17 cellular contexts compared by ENCODE assay signal in genomic region chr9:113535756-113536155, GRCh38.
DNase-seq lines count a peak whose midpoint lies in the region; ATAC-seq and TF ChIP-seq lines count a peak whose summit lies in the region.
"Had no signal": no experiment of that assay in that cellular context is flagged by ENCODE, and none has a peak within 500 bp of the region (broad histone marks: within the 10 kb centered on the region; RNA-seq: fewer than 3 reads in every experiment).

No MANE protein-coding gene starts in this region.

- H3K4me1 ChIP-seq in BLaER1 treated with 17β-estradiol and CSF1 and Interleukin-3, amounts not matched to agents 10 nM and 100 nM = peaks cover 27 to 39% (median 32%) of the 10 kb centered on the region in 10 experiments
- peaks cover 78% of the 10 kb centered on the region for H3K4me1 ChIP-seq in left ventricle myocardium inferior
- H3K4me1 ChIP-seq: body of pancreas had no signal

- no peak overlapping the region for H3K4me3 ChIP-seq in BLaER1 treated with 17β-estradiol and CSF1 and Interleukin-3, amounts not matched to agents 10 nM and 100 nM
- H3K4me3 ChIP-seq in left ventricle myocardium inferior = no peak overlapping the region
- H3K4me3 ChIP-seq: body of pancreas, GM23338, K562 had no signal

- TF ChIP-seq CTCF in left ventricle myocardium inferior (IDR thresholded peaks at IDR 0.05; ENCODE audit: borderline replicate concordance) = no peak

- no peaks in the 10 kb centered on the region for H3K36me3 ChIP-seq in BLaER1 treated with 17β-estradiol and CSF1 and Interleukin-3, amounts not matched to agents 10 nM and 100 nM
- peaks cover 39% of the 10 kb centered on the region for H3K36me3 ChIP-seq in left ventricle myocardium inferior

- POLR2A ChIA-PET in HEK293T (lab: Yijun Ruan, JAX) = no interaction called here

- H4K20me1 ChIP-seq in BLaER1 treated with 17β-estradiol and CSF1 and Interleukin-3, amounts not matched to agents 10 nM and 100 nM = no peaks in the 10 kb centered on the region

- ATAC-seq in sciatic nerve = peak; percentile 6
- no peak for ATAC-seq in HG03097 (IDR thresholded peaks at IDR 0.05; ENCODE audit: low FRiP score, unreplicated experiment)
- no peak for ATAC-seq in HG02571 (IDR thresholded peaks at IDR 0.05; ENCODE audit: unreplicated experiment)
- ATAC-seq: stimulated activated naive CD8-positive, alpha-beta T cell treated with anti-CD3 and anti-CD28 coated beads, Interleukin-15, amount 100 ng/mL, for 72 hours had no signal

- intact Hi-C loops in left ventricle myocardium inferior (cut with micrococcal nuclease) = no loop called here
- intact Hi-C loops in sciatic nerve (cut with DNase I) = no loop called here

- H3K27me3 ChIP-seq in BLaER1 treated with 17β-estradiol and CSF1 and Interleukin-3, amounts not matched to agents 10 nM and 100 nM = no peaks in the 10 kb centered on the region
- no peaks in the 10 kb centered on the region for H3K27me3 ChIP-seq in left ventricle myocardium inferior (ENCODE audit: low read depth)
- H3K27me3 ChIP-seq: body of pancreas had no signal

- DNase-seq in left ventricle myocardium inferior (no peak), sciatic nerve (ENCODE audit: low spot score) (peak; percentile 27), HEK293T (ENCODE audit: extremely low spot score) (no peak), NCI-H1694 (lab: John Stamatoyannopoulos, UW) (no peak)
- DNase-seq: activated T-cell treated with anti-CD3 and anti-CD28 coated beads, Interleukin-2, amount 50 U/mL, for 48 hours; COR-L47; kidney glomerular epithelial cell; naive B cell; OCI-M1; stimulated activated naive CD8-positive, alpha-beta T cell treated with anti-CD3 and anti-CD28 coated beads, Interleukin-15, amount 100 ng/mL, for 72 hours had no signal

- peak overlapping the region in 8 of 11 experiments; percentile 8 to 56 (median 22); a peak in 9 of 22 replicates for H3K27ac ChIP-seq in BLaER1 treated with 17β-estradiol and CSF1 and Interleukin-3, amounts not matched to agents 10 nM and 100 nM
- H3K27ac ChIP-seq in angular gyrus (ENCODE audit: low read depth, low read length) = peak overlapping the region; percentile 95
- H3K27ac ChIP-seq in left ventricle myocardium inferior (replicated peaks) = peak overlapping the region; percentile 94
- H3K27ac ChIP-seq: body of pancreas had no signal

- H3K9ac ChIP-seq in BLaER1 treated with 17β-estradiol and CSF1 and Interleukin-3, amounts not matched to agents 10 nM and 100 nM = peak overlapping the region in 4 of 11 experiments; percentile 1 to 47 (median 44); a peak in 5 of 22 replicates

- H3K9me3 ChIP-seq in BLaER1 treated with 17β-estradiol and CSF1 and Interleukin-3, amounts not matched to agents 10 nM and 100 nM (replicated peaks in 1 of 11) = no peaks in the 10 kb centered on the region
- H3K9me3 ChIP-seq in left ventricle myocardium inferior (replicated peaks) = no peaks in the 10 kb centered on the region
- H3K9me3 ChIP-seq: body of pancreas had no signal

- H3K4me2 ChIP-seq in BLaER1 treated with 17β-estradiol and CSF1 and Interleukin-3, amounts not matched to agents 10 nM and 100 nM = peak overlapping the region; percentile 57 to 81 (median 68)
- H3K4me2 ChIP-seq: GM23338 had no signal

- CTCF ChIA-PET in HEK293T (lab: Yijun Ruan, JAX) = interaction anchor here (1.0 kb wide), 1 partner anchor 56 kb away, joined by 5 read pairs; no protein-coding TSS in a partner anchor

TF ChIP-seq in HEK293T, 16 proteins besides CTCF, POLR2A, EP300 and RAD21:
- TF ChIP-seq TARDBP (IDR thresholded peaks at IDR 0.05) = no peak
- TF ChIP-seq SUZ12 (IDR thresholded peaks at IDR 0.05) = no peak
- TF ChIP-seq FOXK2 (IDR thresholded peaks at IDR 0.05) = no peak
- TF ChIP-seq FOXM1 (IDR thresholded peaks at IDR 0.05; ENCODE audit: borderline replicate concordance) = no peak
- no peak for TF ChIP-seq CTBP1 (IDR thresholded peaks at IDR 0.05; ENCODE audit: borderline replicate concordance)
- TF ChIP-seq L3MBTL2 (conservative IDR thresholded peaks at IDR 0.05) = no peak
- TF ChIP-seq ARNT (IDR thresholded peaks at IDR 0.05) = no peak
- TF ChIP-seq LEF1 (IDR thresholded peaks at IDR 0.05; ENCODE audit: borderline replicate concordance) = no peak
- TF ChIP-seq HDGF (IDR thresholded peaks at IDR 0.05; ENCODE audit: borderline replicate concordance) = no peak
- TF ChIP-seq NFRKB (IDR thresholded peaks at IDR 0.05) = no peak
- TF ChIP-seq ZNF384 (IDR thresholded peaks at IDR 0.05) = no peak
- no peak for TF ChIP-seq SP1 (IDR thresholded peaks at IDR 0.05)
- TF ChIP-seq ELF4 (IDR thresholded peaks at IDR 0.05) = no peak
- TF ChIP-seq BHLHE40 (IDR thresholded peaks at IDR 0.05; ENCODE audit: borderline replicate concordance) = no peak
- no peak for TF ChIP-seq FOXA1 (IDR thresholded peaks at IDR 0.05)
- no peak for TF ChIP-seq PKNOX1 (IDR thresholded peaks at IDR 0.05)

Comparison
In these comparisons a context has a peak if more than half of its experiments do, and no peak if none do; other contexts are left out.
1. H3K27ac ChIP-seq: peak in every context shown above with its lines; median percentile 95 in angular gyrus; 94 in left ventricle myocardium inferior; 22 in BLaER1 treated with 17β-estradiol and CSF1 and Interleukin-3, amounts not matched to agents 10 nM and 100 nM.